In the genomic region with DNA sequence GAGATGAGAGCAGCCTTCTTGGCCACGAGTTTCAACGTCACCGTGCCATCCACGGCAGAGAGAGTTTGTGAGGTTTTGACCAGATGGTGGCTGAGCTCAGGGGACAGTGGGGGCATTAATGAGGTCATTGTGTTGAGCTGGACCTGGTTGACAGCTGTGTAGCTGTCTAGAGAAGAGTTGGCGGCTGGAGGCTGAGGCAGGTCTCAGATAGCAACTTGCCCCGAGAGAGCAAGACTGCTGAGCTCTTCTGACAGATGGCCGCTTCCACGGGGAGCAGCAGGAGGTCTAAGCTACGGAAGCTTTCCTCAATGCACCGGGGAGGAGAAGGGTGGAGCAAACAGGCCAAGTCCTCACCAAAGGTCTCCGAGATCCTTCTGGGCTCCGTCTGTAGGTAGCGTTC, we compare ENCODE assay signal across 24 cellular contexts.
DNase-seq lines count a peak whose midpoint lies in the region; ATAC-seq and TF ChIP-seq lines count a peak whose summit lies in the region.
"Had no signal": no experiment of that assay in that cellular context is flagged by ENCODE, and none has a peak within 500 bp of the region (broad histone marks: within the 10 kb centered on the region; RNA-seq: fewer than 3 reads in every experiment).

No MANE protein-coding gene starts in this region.

- H3K4me1 Mint-ChIP-seq in T-helper 2 cell treated with Interferon-gamma antibody and Interleukin-4, amounts not matched to agents 5 μg/mL and 100 μg/mL, for 36 hours (ENCODE audit: low read depth): no peaks in the 10 kb centered on the region
- H3K4me1 Mint-ChIP-seq: activated CD4-positive, alpha-beta T cell treated with anti-CD3 and anti-CD28 coated beads, Interleukin-2, amount 10 ng/mL, durations not matched to agents 24 days and 14 days; central memory CD8-positive, alpha-beta T cell; IgD-negative memory B cell; naive thymus-derived CD8-positive, alpha-beta T cell had no signal

- peak overlapping the region; percentile 93 for H3K27ac ChIP-seq in WERI-Rb-1
- H3K27ac ChIP-seq: left ventricle myocardium inferior, right atrium auricular region, suprapubic skin had no signal

- H3K27me3 ChIP-seq in WERI-Rb-1 (ENCODE audit: insufficient read depth, low read depth, severe bottlenecking): no peaks in the 10 kb centered on the region
- H3K27me3 ChIP-seq: right atrium auricular region, suprapubic skin had no signal

- no peaks in the 10 kb centered on the region for H3K9me3 Mint-ChIP-seq in T-helper 2 cell treated with Interferon-gamma antibody and Interleukin-4, amounts not matched to agents 5 μg/mL and 100 μg/mL, for 36 hours
- H3K9me3 Mint-ChIP-seq: activated CD4-positive, alpha-beta T cell treated with anti-CD3 and anti-CD28 coated beads, Interleukin-2, amount 10 ng/mL, durations not matched to agents 24 days and 14 days; activated T-cell treated with anti-CD3 and anti-CD28 coated beads, Interleukin-2, amount 50 U/mL, for 24 hours; CD8-positive, alpha-beta T cell; central memory CD8-positive, alpha-beta T cell; IgD-negative memory B cell; naive thymus-derived CD8-positive, alpha-beta T cell had no signal

- no peak overlapping the region for H3K27ac Mint-ChIP-seq in T-helper 2 cell treated with Interferon-gamma antibody and Interleukin-4, amounts not matched to agents 5 μg/mL and 100 μg/mL, for 36 hours
- H3K27ac Mint-ChIP-seq: activated CD4-positive, alpha-beta T cell treated with anti-CD3 and anti-CD28 coated beads, Interleukin-2, amount 10 ng/mL, durations not matched to agents 24 days and 14 days; activated T-cell treated with anti-CD3 and anti-CD28 coated beads, Interleukin-2, amount 50 U/mL, for 24 hours; CD8-positive, alpha-beta T cell; IgD-negative memory B cell; naive thymus-derived CD8-positive, alpha-beta T cell had no signal

- H3K4me3 ChIP-seq in WERI-Rb-1 (ENCODE audit: low read depth, low read length): peak overlapping the region; percentile 49
- H3K4me3 ChIP-seq: left ventricle myocardium inferior, right atrium auricular region, suprapubic skin had no signal

- H3K9me3 ChIP-seq in WERI-Rb-1 (ENCODE audit: severe bottlenecking): no peaks in the 10 kb centered on the region
- H3K9me3 ChIP-seq: left ventricle myocardium inferior, right atrium auricular region, suprapubic skin had no signal

- TF ChIP-seq CTCF in WERI-Rb-1 (IDR thresholded peaks at IDR 0.05; ENCODE audit: low read depth, low read length): no peak

- no peaks in the 10 kb centered on the region for H3K36me3 Mint-ChIP-seq in T-helper 2 cell treated with Interferon-gamma antibody and Interleukin-4, amounts not matched to agents 5 μg/mL and 100 μg/mL, for 36 hours (ENCODE audit: low read depth)
- H3K36me3 Mint-ChIP-seq: CD8-positive, alpha-beta T cell; naive thymus-derived CD8-positive, alpha-beta T cell had no signal

- no peak for ATAC-seq in HG03442 (IDR thresholded peaks at IDR 0.05; ENCODE audit: unreplicated experiment)
- ATAC-seq: CD8-positive, alpha-beta T cell; naive thymus-derived CD8-positive, alpha-beta T cell; PC-3 had no signal

- DNase-seq in DMS 273 (lab: John Stamatoyannopoulos, UW; ENCODE audit: unreplicated experiment) (peak; percentile 97), WERI-Rb-1 (peak; percentile 95), globus pallidus (ENCODE audit: low spot score) (peak; percentile 50), putamen (ENCODE audit: low spot score) (peak; percentile 25), NCI-H1436 (lab: John Stamatoyannopoulos, UW) (no peak), NCI-H1436 treated with DMSO at 0.1 percent for 48 hours (lab: John Stamatoyannopoulos, UW) (no peak)
- no peak for DNase-seq in T-helper 2 cell treated with Interferon-gamma antibody and Interleukin-4, amounts not matched to agents 5 μg/mL and 100 μg/mL, for 36 hours (ENCODE audit: low spot score)
- DNase-seq: activated CD4-positive, alpha-beta T cell treated with anti-CD3 and anti-CD28 coated beads, Interleukin-2, amount 10 ng/mL, durations not matched to agents 24 days and 14 days; activated gamma-delta T cell; activated T-cell treated with anti-CD3 and anti-CD28 coated beads, Interleukin-2, amount 50 U/mL, for 24 hours; CD8-positive, alpha-beta T cell; H7; left ventricle myocardium inferior; naive thymus-derived CD8-positive, alpha-beta T cell; NCI-H1105 treated with DMSO at 0.1 percent for 48 hours; NCI-H2029 treated with DMSO at 0.1 percent for 48 hours; NK-92 treated with Interleukin-12 subunit alpha and Interleukin-12 subunit beta, amount 100 ng/mL, for 24 hours; PC-3; stimulated activated CD4-positive, alpha-beta T cell treated with anti-CD3 and anti-CD28 coated beads, Interleukin-2, amount 100 ng/mL, for 48 hours had no signal

- H3K27me3 Mint-ChIP-seq in T-helper 2 cell treated with Interferon-gamma antibody and Interleukin-4, amounts not matched to agents 5 μg/mL and 100 μg/mL, for 36 hours (ENCODE audit: low read depth): peaks cover 19% of the 10 kb centered on the region
- H3K27me3 Mint-ChIP-seq: IgD-negative memory B cell had no signal

- no peak overlapping the region for H3K4me3 Mint-ChIP-seq in T-helper 2 cell treated with Interferon-gamma antibody and Interleukin-4, amounts not matched to agents 5 μg/mL and 100 μg/mL, for 36 hours
- H3K4me3 Mint-ChIP-seq: activated CD4-positive, alpha-beta T cell treated with anti-CD3 and anti-CD28 coated beads, Interleukin-2, amount 10 ng/mL, durations not matched to agents 24 days and 14 days; activated T-cell treated with anti-CD3 and anti-CD28 coated beads, Interleukin-2, amount 50 U/mL, for 24 hours; CD8-positive, alpha-beta T cell; central memory CD8-positive, alpha-beta T cell; IgD-negative memory B cell; naive thymus-derived CD8-positive, alpha-beta T cell had no signal

- no peaks in the 10 kb centered on the region for H3K36me3 ChIP-seq in WERI-Rb-1
- H3K36me3 ChIP-seq: left ventricle myocardium inferior, right atrium auricular region, suprapubic skin had no signal

Comparison
In these comparisons a context has a peak if more than half of its experiments do, and no peak if none do; other contexts are left out.
1. DNase-seq: peak in DMS 273 (single experiment), WERI-Rb-1 (single experiment), globus pallidus (single experiment) and putamen (single experiment); none in NCI-H1436 (single experiment), T-helper 2 cell treated with Interferon-gamma antibody and Interleukin-4, amounts not matched to agents 5 μg/mL and 100 μg/mL, for 36 hours (single experiment) and NCI-H1436 treated with DMSO at 0.1 percent for 48 hours (single experiment).